ENCODE assay signal across 21 cellular contexts in genomic region chr18:24979223-24979622, GRCh38.
A peak's percentile ranks its signal among the peaks of the same experiment; 100 is the strongest.
DNase-seq lines count a peak whose midpoint lies in the region; ATAC-seq and TF ChIP-seq lines count a peak whose summit lies in the region.
"Had no signal": no experiment of that assay in that cellular context is flagged by ENCODE, and none has a peak within 500 bp of the region (broad histone marks: within the 10 kb centered on the region; RNA-seq: fewer than 3 reads in every experiment).

No MANE protein-coding gene starts in this region.

- H3K27me3 Mint-ChIP-seq in WTC11 (ENCODE audit: low read depth) (peaks cover 23% of the 10 kb centered on the region), endodermal cell (ENCODE audit: insufficient read depth) (peaks cover 12% of the 10 kb centered on the region), neural progenitor cell (ENCODE audit: insufficient read depth, low read depth) (peaks cover 8% of the 10 kb centered on the region)
- H3K27me3 Mint-ChIP-seq in activated T-helper 17 cell treated with anti-CD3 and anti-CD28 coated beads, Interleukin-2, amount 50 U/mL, for 72 hours, result peaks cover 6% of the 10 kb centered on the region
- H3K27me3 Mint-ChIP-seq: CD4-positive, CD25-positive, alpha-beta regulatory T cell had no signal

- peak; percentile 41 for ATAC-seq in WTC11
- ATAC-seq in activated T-helper 17 cell treated with anti-CD3 and anti-CD28 coated beads, Interleukin-2, amount 50 U/mL, for 72 hours (replicated peaks), result no peak
- ATAC-seq in PC-3, result no peak
- ATAC-seq in HG03095 (IDR thresholded peaks at IDR 0.05; ENCODE audit: unreplicated experiment), result no peak
- ATAC-seq: CD8-positive, alpha-beta T cell had no signal

- no peak overlapping the region for H2AFZ ChIP-seq in neural progenitor cell (replicated peaks)
- no peak overlapping the region for H2AFZ ChIP-seq in PC-3 (ENCODE audit: low read length)

- BruUV-seq in PC-3 (replicated peaks; lab: Mats Ljungman, UMichigan), result no TSS peak

- H3K27ac Mint-ChIP-seq in WTC11, result no peak overlapping the region
- H3K27ac Mint-ChIP-seq in endodermal cell, result no peak overlapping the region
- H3K27ac Mint-ChIP-seq in neural progenitor cell, result peak overlapping the region; percentile 86
- no peak overlapping the region for H3K27ac Mint-ChIP-seq in activated T-helper 17 cell treated with anti-CD3 and anti-CD28 coated beads, Interleukin-2, amount 50 U/mL, for 72 hours
- H3K27ac Mint-ChIP-seq: B cell; CD4-positive, CD25-positive, alpha-beta regulatory T cell; CD8-positive, alpha-beta T cell had no signal

- no peaks in the 10 kb centered on the region for H3K36me3 Mint-ChIP-seq in WTC11
- H3K36me3 Mint-ChIP-seq in endodermal cell (ENCODE audit: low read depth), result no peaks in the 10 kb centered on the region
- peaks cover 3% of the 10 kb centered on the region for H3K36me3 Mint-ChIP-seq in neural progenitor cell
- H3K36me3 Mint-ChIP-seq in activated T-helper 17 cell treated with anti-CD3 and anti-CD28 coated beads, Interleukin-2, amount 50 U/mL, for 72 hours (ENCODE audit: low read depth), result no peaks in the 10 kb centered on the region
- H3K36me3 Mint-ChIP-seq: CD4-positive, CD25-positive, alpha-beta regulatory T cell; CD8-positive, alpha-beta T cell had no signal

- no peaks in the 10 kb centered on the region for H3K9me3 ChIP-seq in endodermal cell (ENCODE audit: control insufficient read depth, low read length)
- no peaks in the 10 kb centered on the region for H3K9me3 ChIP-seq in neural progenitor cell (ENCODE audit: low read depth)
- H3K9me3 ChIP-seq in PC-3 (ENCODE audit: low read length), result no peaks in the 10 kb centered on the region
- H3K9me3 ChIP-seq: BLaER1, Caco-2 had no signal

- intact Hi-C loops in PC-3 (cut with micrococcal nuclease), result no loop called here

- H3F3A ChIP-seq in neural progenitor cell (ENCODE audit: low read depth) (peaks cover 19% of the 10 kb centered on the region), PC-3 (ENCODE audit: low read length, unreplicated experiment) (no peaks in the 10 kb centered on the region)

- TF ChIP-seq CTCF in WTC11 (IDR thresholded peaks at IDR 0.05) (no peak), endodermal cell (conservative IDR thresholded peaks at IDR 0.05) (no peak), neural progenitor cell (IDR thresholded peaks at IDR 0.05) (no peak), PC-3 (conservative IDR thresholded peaks at IDR 0.05; ENCODE audit: low read depth, low read length) (no peak)

- H3K4me3 ChIP-seq in endodermal cell (ENCODE audit: low read length), result no peak overlapping the region
- no peak overlapping the region for H3K4me3 ChIP-seq in neural progenitor cell
- no peak overlapping the region for H3K4me3 ChIP-seq in PC-3 (ENCODE audit: low read length)
- H3K4me3 ChIP-seq: BLaER1 had no signal

- H3K4me3 Mint-ChIP-seq in WTC11, result no peak overlapping the region
- H3K4me3 Mint-ChIP-seq in endodermal cell, result no peak overlapping the region
- peak overlapping the region; percentile 13 for H3K4me3 Mint-ChIP-seq in neural progenitor cell
- H3K4me3 Mint-ChIP-seq in activated T-helper 17 cell treated with anti-CD3 and anti-CD28 coated beads, Interleukin-2, amount 50 U/mL, for 72 hours, result no peak overlapping the region
- H3K4me3 Mint-ChIP-seq: B cell; CD4-positive, CD25-positive, alpha-beta regulatory T cell; CD8-positive, alpha-beta T cell had no signal

- no peaks in the 10 kb centered on the region for H4K20me1 ChIP-seq in neural progenitor cell (ENCODE audit: low read depth)
- H4K20me1 ChIP-seq in PC-3 (ENCODE audit: low read length), result no peaks in the 10 kb centered on the region
- H4K20me1 ChIP-seq: BLaER1 had no signal

- CTCF ChIA-PET in WTC11 (lab: Charles Lee), result no interaction called here
- CTCF ChIA-PET in PC-3 (lab: Charles Lee), result no interaction called here

- H3K4me1 ChIP-seq in endodermal cell (ENCODE audit: control insufficient read depth, insufficient read depth, low read length), result peaks cover 12% of the 10 kb centered on the region
- H3K4me1 ChIP-seq in neural progenitor cell, result peaks cover 50% of the 10 kb centered on the region
- H3K4me1 ChIP-seq in PC-3 (ENCODE audit: insufficient read depth, low read length), result no peaks in the 10 kb centered on the region
- H3K4me1 ChIP-seq: BLaER1, Caco-2 had no signal

- H3K4me2 ChIP-seq in neural progenitor cell, result peak overlapping the region; percentile 46
- H3K4me2 ChIP-seq in PC-3 (ENCODE audit: low read length), result no peak overlapping the region
- H3K4me2 ChIP-seq: BLaER1 had no signal

- POLR2A ChIA-PET in WTC11 (lab: Charles Lee) (no interaction called here), PC-3 (lab: Charles Lee; ENCODE audit: unreplicated experiment) (no interaction called here)

- DNase-seq in ELF-1 (ENCODE audit: low read depth, low spot score), result peak; percentile 44
- DNase-seq in WTC11 (ENCODE audit: low spot score), result no peak
- peak; percentile 84 for DNase-seq in endodermal cell
- DNase-seq in neural progenitor cell (ENCODE audit: low spot score), result peak; percentile 46
- no peak for DNase-seq in glomerular visceral epithelial cell (ENCODE audit: extremely low spot score)
- DNase-seq in PC-3, result no peak
- DNase-seq: Caco-2; CD4-positive, CD25-positive, alpha-beta regulatory T cell; CD8-positive, alpha-beta T cell; DMS153; DND-41; GDM1; GOT3; H7; HCEC 1CT had no signal

- H3K79me2 ChIP-seq in neural progenitor cell (ENCODE audit: low read depth) (no peaks in the 10 kb centered on the region), PC-3 (ENCODE audit: low read length) (no peaks in the 10 kb centered on the region)

- no peak overlapping the region for H3K9ac ChIP-seq in endodermal cell (ENCODE audit: extremely low read depth, low read length, poor library complexity, severe bottlenecking)
- no peak overlapping the region for H3K9ac ChIP-seq in neural progenitor cell
- H3K9ac ChIP-seq in PC-3 (ENCODE audit: low read length), result no peak overlapping the region
- H3K9ac ChIP-seq: BLaER1 had no signal

- no peaks in the 10 kb centered on the region for H3K9me2 ChIP-seq in PC-3 (replicated peaks; ENCODE audit: low read length)

- H3K9me3 Mint-ChIP-seq in WTC11, result no peaks in the 10 kb centered on the region
- no peaks in the 10 kb centered on the region for H3K9me3 Mint-ChIP-seq in endodermal cell
- no peaks in the 10 kb centered on the region for H3K9me3 Mint-ChIP-seq in neural progenitor cell
- no peaks in the 10 kb centered on the region for H3K9me3 Mint-ChIP-seq in activated T-helper 17 cell treated with anti-CD3 and anti-CD28 coated beads, Interleukin-2, amount 50 U/mL, for 72 hours
- H3K9me3 Mint-ChIP-seq: CD8-positive, alpha-beta T cell had no signal

- H3K27me3 ChIP-seq in endodermal cell (ENCODE audit: control insufficient read depth, insufficient read depth, low read length, poor library complexity, severe bottlenecking), result no peaks in the 10 kb centered on the region
- H3K27me3 ChIP-seq in neural progenitor cell, result no peaks in the 10 kb centered on the region
- H3K27me3 ChIP-seq in PC-3 (ENCODE audit: low read length), result peaks cover 20% of the 10 kb centered on the region
- H3K27me3 ChIP-seq: BLaER1 had no signal

- H3K36me3 ChIP-seq in endodermal cell (ENCODE audit: control insufficient read depth, insufficient read depth, low read length) (no peaks in the 10 kb centered on the region), neural progenitor cell (no peaks in the 10 kb centered on the region), PC-3 (ENCODE audit: low read depth, low read length) (no peaks in the 10 kb centered on the region)
- H3K36me3 ChIP-seq: BLaER1 had no signal

- H3K27ac ChIP-seq in endodermal cell (ENCODE audit: low read depth, low read length) (peak overlapping the region; percentile 29), neural progenitor cell (peak overlapping the region; percentile 29), PC-3 (ENCODE audit: low read length) (no peak overlapping the region)
- H3K27ac ChIP-seq: 22Rv1, BLaER1, C4-2B had no signal

- peaks cover 47% of the 10 kb centered on the region for H3K4me1 Mint-ChIP-seq in WTC11
- peaks cover 45% of the 10 kb centered on the region for H3K4me1 Mint-ChIP-seq in endodermal cell
- peaks cover 74% of the 10 kb centered on the region for H3K4me1 Mint-ChIP-seq in neural progenitor cell
- no peaks in the 10 kb centered on the region for H3K4me1 Mint-ChIP-seq in activated T-helper 17 cell treated with anti-CD3 and anti-CD28 coated beads, Interleukin-2, amount 50 U/mL, for 72 hours
- H3K4me1 Mint-ChIP-seq: B cell; CD4-positive, CD25-positive, alpha-beta regulatory T cell had no signal

- WGBS in endodermal cell (ENCODE audit: insufficient coverage in 1 of 2, insufficient read length in 1 of 2), 2 experiments, result 0 to 17% methylated on average over 1 to 4 of the region's 4 CpGs

TF ChIP-seq in WTC11, 78 proteins besides CTCF, POLR2A, EP300 and RAD21:
- TF ChIP-seq MAX (CRISPR knock-in tag; IDR thresholded peaks at IDR 0.05) (no peak), ZNF423 (CRISPR knock-in tag; IDR thresholded peaks at IDR 0.05) (peak; percentile 51; the same call in 1 of the 2 replicates)

Comparison
In these comparisons a context has a peak if more than half of its experiments do, and no peak if none do; other contexts are left out.
1. DNase-seq: peak in ELF-1 (single experiment), endodermal cell (single experiment) and neural progenitor cell (single experiment); none in WTC11 (single experiment), glomerular visceral epithelial cell (single experiment) and PC-3 (single experiment).